Comparison of ENCODE assay signal across 8 cellular contexts in the genomic region with DNA sequence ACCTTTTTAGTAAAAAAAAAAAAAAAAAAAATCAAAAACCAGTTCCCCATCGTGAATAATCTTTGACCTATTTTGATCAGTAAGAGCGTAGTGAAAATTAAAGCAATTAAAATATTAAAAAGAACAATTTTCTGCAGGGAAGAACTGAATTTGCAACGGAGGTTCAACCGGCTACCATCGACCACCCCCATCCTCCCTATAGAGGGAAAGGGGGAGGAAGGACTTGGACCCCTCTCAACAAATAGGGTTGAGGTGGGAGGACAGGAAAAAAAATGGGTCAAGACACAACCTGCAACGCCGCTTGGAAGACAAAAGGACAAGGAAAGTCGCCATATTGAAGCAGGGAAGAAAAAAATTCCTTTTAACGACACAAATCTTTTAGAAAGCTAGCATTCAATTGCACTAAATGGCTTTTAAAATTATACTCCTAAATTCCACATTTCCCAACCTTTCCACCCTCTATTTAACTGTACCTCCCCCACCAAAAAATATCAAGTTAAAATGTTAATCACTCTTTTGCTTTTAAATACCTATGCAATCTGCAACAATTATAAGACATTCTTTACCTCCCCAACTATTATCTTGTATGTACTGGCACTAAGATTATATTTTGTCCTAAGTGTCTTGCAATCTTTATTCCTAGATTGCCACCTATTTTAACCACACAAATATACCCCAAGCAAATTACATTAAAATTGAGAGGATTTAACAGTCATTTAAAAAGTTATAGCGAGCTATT.
DNase-seq lines count a peak whose midpoint lies in the region; ATAC-seq and TF ChIP-seq lines count a peak whose summit lies in the region.

No MANE protein-coding gene starts in this region.

- peaks cover 57% of the 10 kb centered on the region for H3F3A ChIP-seq in SU-DHL-6 (ENCODE audit: insufficient read depth)

- peaks cover 21% of the 10 kb centered on the region for H3K36me3 ChIP-seq in SU-DHL-6 (ENCODE audit: low read length)

- no peak for TF ChIP-seq POLR2A in NB4 (IDR thresholded peaks at IDR 0.05; ENCODE audit: extremely low read depth, insufficient read length)

- no peak overlapping the region for H2AFZ ChIP-seq in SU-DHL-6 (ENCODE audit: low read depth, low read length, severe bottlenecking)

- TF ChIP-seq CTCF in NB4 (IDR thresholded peaks at IDR 0.05; ENCODE audit: low read depth, low read length) (no peak), SU-DHL-6 (IDR thresholded peaks at IDR 0.05; ENCODE audit: insufficient read depth, low read length, poor library complexity, severe bottlenecking) (no peak)

- DNase-seq in GM03348 (ENCODE audit: low spot score) = peak; percentile 47
- peak; percentile 94 for DNase-seq in NB4 (ENCODE audit: low read depth)
- DNase-seq in cerebellar nuclear complex (lab: John Stamatoyannopoulos, UW) = peak; percentile 4 to 42
- peak; percentile 86 for DNase-seq in kidney tubule cell (ENCODE audit: low spot score)
- DNase-seq in stimulated activated CD8-positive, alpha-beta memory T cell treated with anti-CD3 and anti-CD28 coated beads, Interleukin-4, amount 100 ng/mL, for 48 hours = peak; percentile 55
- DNase-seq in effector CD4-positive, alpha-beta T cell = no peak

- ATAC-seq in GM18870 (IDR thresholded peaks at IDR 0.05; ENCODE audit: unreplicated experiment) = no peak

- peaks cover 56% of the 10 kb centered on the region for H3K79me2 ChIP-seq in SU-DHL-6 (ENCODE audit: insufficient read depth, low read length)

- H3K27ac ChIP-seq in SU-DHL-6 (ENCODE audit: low read depth, low read length) = peak overlapping the region; percentile 91

- H4K20me1 ChIP-seq in SU-DHL-6 (ENCODE audit: low read depth, low read length) = no peaks in the 10 kb centered on the region; the same call in 1 of the 2 replicates

- H3K9me2 ChIP-seq in SU-DHL-6 (replicated peaks; ENCODE audit: insufficient read depth, low read length) = no peaks in the 10 kb centered on the region

- H3K4me2 ChIP-seq in SU-DHL-6 (ENCODE audit: low read depth, low read length, poor library complexity, severe bottlenecking) = peak overlapping the region; percentile 88

- H3K9me3 ChIP-seq in SU-DHL-6 (ENCODE audit: insufficient read depth, low read length) = no peaks in the 10 kb centered on the region

- H3K27me3 ChIP-seq in SU-DHL-6 (ENCODE audit: low read length) = no peaks in the 10 kb centered on the region

- peak overlapping the region; percentile 93 for H3K9ac ChIP-seq in SU-DHL-6 (ENCODE audit: low read length)

- H3K4me3 ChIP-seq in NB4 (ENCODE audit: low read depth, low read length) = peak overlapping the region; percentile 99
- peak overlapping the region; percentile 91 for H3K4me3 ChIP-seq in SU-DHL-6 (ENCODE audit: insufficient read depth, low read length, poor library complexity, severe bottlenecking)
